Comparison of ENCODE assay signal across 11 cellular contexts in the genomic region with DNA sequence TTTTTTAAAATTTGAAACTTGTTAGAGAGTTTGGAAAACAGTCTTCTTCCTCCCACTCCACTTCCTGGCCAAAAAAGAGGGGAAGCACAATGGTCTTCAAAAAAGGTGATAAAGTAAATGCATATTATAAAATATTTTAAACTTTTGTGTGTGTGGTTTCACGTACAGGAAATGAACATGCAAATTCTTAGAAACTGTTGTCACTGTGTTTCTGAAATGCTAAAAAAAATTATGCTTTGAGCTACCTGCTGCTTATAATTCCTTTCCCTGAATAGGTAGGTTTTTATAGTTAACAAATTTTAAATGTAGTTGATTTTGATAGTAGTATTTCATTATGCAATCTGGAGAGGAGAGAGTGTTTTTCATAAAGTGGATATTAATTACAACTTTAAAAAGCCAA. TPM values are rescaled to one million over a fixed set of nuclear protein-coding genes. Genes with fewer than 3 reads are reported as not detected.
DNase-seq lines count a peak whose midpoint lies in the region; ATAC-seq and TF ChIP-seq lines count a peak whose summit lies in the region.
"Had no signal": no experiment of that assay in that cellular context is flagged by ENCODE, and none has a peak within 500 bp of the region (broad histone marks: within the 10 kb centered on the region; RNA-seq: fewer than 3 reads in every experiment).

No MANE protein-coding gene starts in this region.

- H3K4me1 ChIP-seq in lower lobe of right lung: peaks cover 44% of the 10 kb centered on the region

- H3K27me3 Mint-ChIP-seq in CD14-positive monocyte (ENCODE audit: low read depth in 3 of 3): peaks cover 0 to 2% (median 0%) of the 10 kb centered on the region in 3 donors
- H3K27me3 Mint-ChIP-seq in activated naive CD8-positive, alpha-beta T cell: no peaks in the 10 kb centered on the region
- H3K27me3 Mint-ChIP-seq in glutamatergic neuron (ENCODE audit: unreplicated experiment): peaks cover 6% of the 10 kb centered on the region

- H3K4me3 ChIP-seq in HL-60 (replicated peaks; ENCODE audit: insufficient read depth, low read length) (no peak overlapping the region), lower lobe of right lung (peak overlapping the region; percentile 82)

- H3K4me1 Mint-ChIP-seq in CD14-positive monocyte: peaks cover 61% of the 10 kb centered on the region
- peaks cover 62% of the 10 kb centered on the region for H3K4me1 Mint-ChIP-seq in activated naive CD8-positive, alpha-beta T cell (ENCODE audit: low read depth)
- peaks cover 10% of the 10 kb centered on the region for H3K4me1 Mint-ChIP-seq in glutamatergic neuron (ENCODE audit: low read depth, unreplicated experiment)

- H3K4me3 Mint-ChIP-seq in CD14-positive monocyte (peak overlapping the region in 1 of 2 donors; percentile 27), glutamatergic neuron (ENCODE audit: unreplicated experiment) (no peak overlapping the region)
- peak overlapping the region; percentile 97 for H3K4me3 Mint-ChIP-seq in activated naive CD8-positive, alpha-beta T cell

- H3K27ac ChIP-seq in HL-60 (replicated peaks) (peak overlapping the region; percentile 16), lower lobe of right lung (peak overlapping the region; percentile 15)
- H3K27ac ChIP-seq: RWPE1 had no signal

- TF ChIP-seq CTCF in CD14-positive monocyte (IDR thresholded peaks at IDR 0.05): no peak
- no peak for TF ChIP-seq CTCF in HL-60 (IDR thresholded peaks at IDR 0.05; ENCODE audit: insufficient read depth, low read length)
- TF ChIP-seq CTCF in lower lobe of right lung (IDR thresholded peaks at IDR 0.05): no peak
- no peak for TF ChIP-seq CTCF in glutamatergic neuron (IDR thresholded peaks at IDR 0.05; ENCODE audit: partially characterized antibody, unreplicated experiment)

- DNase-seq in CD14-positive monocyte (ENCODE audit: low spot score): no peak
- DNase-seq in HL-60 (ENCODE audit: low read depth in 1 of 2, low spot score in 1 of 2): no peak
- DNase-seq in lower lobe of right lung: no peak
- DNase-seq in DMS 273 (lab: John Stamatoyannopoulos, UW; ENCODE audit: unreplicated experiment): no peak
- no peak for DNase-seq in GM19238 (ENCODE audit: insufficient read length, low spot score)
- DNase-seq in glutamatergic neuron: no peak
- DNase-seq: cortex of kidney, NCI-H2029 had no signal

- peak overlapping the region in 5 of 7 donors; percentile 32 to 76 (median 43) for H3K27ac Mint-ChIP-seq in CD14-positive monocyte
- H3K27ac Mint-ChIP-seq in activated naive CD8-positive, alpha-beta T cell: peak overlapping the region; percentile 90
- H3K27ac Mint-ChIP-seq in glutamatergic neuron (ENCODE audit: unreplicated experiment): no peak overlapping the region

- H3K9me3 Mint-ChIP-seq in CD14-positive monocyte (peaks cover 0 to 3% (median 0%) of the 10 kb centered on the region in 7 donors), glutamatergic neuron (ENCODE audit: unreplicated experiment) (peaks cover 5% of the 10 kb centered on the region)
- no peaks in the 10 kb centered on the region for H3K9me3 Mint-ChIP-seq in activated naive CD8-positive, alpha-beta T cell (ENCODE audit: low read depth)

- H3K9me3 ChIP-seq in lower lobe of right lung: no peaks in the 10 kb centered on the region

- ATAC-seq in lower lobe of right lung: no peak
- ATAC-seq in HG03196 (IDR thresholded peaks at IDR 0.05; ENCODE audit: unreplicated experiment): no peak

- peaks cover 0 to 9% of the 10 kb centered on the region in 2 donors for H3K36me3 Mint-ChIP-seq in CD14-positive monocyte
- H3K36me3 Mint-ChIP-seq in activated naive CD8-positive, alpha-beta T cell: no peaks in the 10 kb centered on the region
- no peaks in the 10 kb centered on the region for H3K36me3 Mint-ChIP-seq in glutamatergic neuron (ENCODE audit: unreplicated experiment)

- H3K36me3 ChIP-seq in lower lobe of right lung: no peaks in the 10 kb centered on the region

- H3K27me3 ChIP-seq in HL-60 (ENCODE audit: insufficient read depth, poor library complexity, severe bottlenecking): no peaks in the 10 kb centered on the region
- no peaks in the 10 kb centered on the region for H3K27me3 ChIP-seq in lower lobe of right lung (ENCODE audit: low read depth)

- intact Hi-C loops in CD14-positive monocyte (cut with micrococcal nuclease) (no loop called here), lower lobe of right lung (cut with DNase I) (no loop called here)

RNA-seq across cellular contexts. Expression of gene FGFR1OP2, which starts 3.0 kb away (rescaled TPM):
- polyA plus RNA-seq in CD14-positive monocyte: 10 to 100 TPM; 66.4 to 68.9 TPM
- 55.2 TPM for total RNA-seq in lower lobe of right lung
- total RNA-seq in glutamatergic neuron (ENCODE audit: unreplicated experiment): 22.1 TPM

RNA-seq across cellular contexts. Expression of gene INTS13, which starts 3.5 kb away (rescaled TPM):
- polyA plus RNA-seq in CD14-positive monocyte: 1 to 10 TPM; 7.5 to 8.0 TPM
- total RNA-seq in lower lobe of right lung (14.1 TPM), glutamatergic neuron (ENCODE audit: unreplicated experiment) (16.9 TPM)
